1 cellular context compared by ENCODE assay signal in the genomic region with DNA sequence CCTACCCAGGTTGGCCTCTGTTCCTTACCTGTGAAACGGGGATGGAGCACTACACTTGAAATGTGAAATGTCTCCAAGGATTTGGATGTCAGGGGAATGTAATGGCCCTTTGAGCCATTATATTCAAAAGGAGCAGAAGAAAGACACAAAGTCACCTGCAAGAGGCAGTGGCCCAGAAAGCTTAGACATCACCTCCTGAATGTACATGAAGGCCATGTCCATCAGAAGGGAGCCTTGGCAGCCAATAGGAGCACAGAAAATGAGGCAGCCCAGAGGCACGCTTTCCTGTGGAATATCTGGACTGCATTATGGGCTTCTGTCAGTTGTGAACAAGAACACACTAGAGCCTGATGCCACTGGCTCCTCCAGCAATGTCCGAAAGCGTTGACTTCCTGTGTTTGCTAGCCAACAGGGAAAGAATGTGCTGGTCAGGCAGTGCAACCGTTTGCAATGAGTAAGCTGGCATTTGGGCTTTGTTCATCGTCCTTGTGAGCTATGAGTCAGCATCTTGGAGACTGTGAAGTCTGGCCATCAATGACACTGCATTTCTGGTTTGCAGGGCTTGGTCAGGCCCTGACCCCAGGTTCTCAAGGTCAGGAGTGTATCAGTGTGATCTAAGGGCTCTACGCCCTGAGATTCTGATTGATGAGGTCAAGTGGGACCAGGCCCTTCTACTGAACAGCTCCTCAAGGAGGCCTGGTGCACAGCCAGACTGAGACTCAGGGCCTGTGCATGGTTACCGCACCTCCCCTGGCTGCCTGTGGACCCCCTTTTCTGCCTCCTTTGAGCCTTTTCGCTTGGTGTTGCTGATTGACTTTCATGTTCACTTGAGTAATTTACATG.
TF ChIP-seq lines count a peak whose summit lies in the region.

No MANE protein-coding gene starts in this region.

TF ChIP-seq in GM23338, 12 proteins besides CTCF, POLR2A, EP300 and RAD21 (continued from another document):
- TF ChIP-seq, protein P1, sequence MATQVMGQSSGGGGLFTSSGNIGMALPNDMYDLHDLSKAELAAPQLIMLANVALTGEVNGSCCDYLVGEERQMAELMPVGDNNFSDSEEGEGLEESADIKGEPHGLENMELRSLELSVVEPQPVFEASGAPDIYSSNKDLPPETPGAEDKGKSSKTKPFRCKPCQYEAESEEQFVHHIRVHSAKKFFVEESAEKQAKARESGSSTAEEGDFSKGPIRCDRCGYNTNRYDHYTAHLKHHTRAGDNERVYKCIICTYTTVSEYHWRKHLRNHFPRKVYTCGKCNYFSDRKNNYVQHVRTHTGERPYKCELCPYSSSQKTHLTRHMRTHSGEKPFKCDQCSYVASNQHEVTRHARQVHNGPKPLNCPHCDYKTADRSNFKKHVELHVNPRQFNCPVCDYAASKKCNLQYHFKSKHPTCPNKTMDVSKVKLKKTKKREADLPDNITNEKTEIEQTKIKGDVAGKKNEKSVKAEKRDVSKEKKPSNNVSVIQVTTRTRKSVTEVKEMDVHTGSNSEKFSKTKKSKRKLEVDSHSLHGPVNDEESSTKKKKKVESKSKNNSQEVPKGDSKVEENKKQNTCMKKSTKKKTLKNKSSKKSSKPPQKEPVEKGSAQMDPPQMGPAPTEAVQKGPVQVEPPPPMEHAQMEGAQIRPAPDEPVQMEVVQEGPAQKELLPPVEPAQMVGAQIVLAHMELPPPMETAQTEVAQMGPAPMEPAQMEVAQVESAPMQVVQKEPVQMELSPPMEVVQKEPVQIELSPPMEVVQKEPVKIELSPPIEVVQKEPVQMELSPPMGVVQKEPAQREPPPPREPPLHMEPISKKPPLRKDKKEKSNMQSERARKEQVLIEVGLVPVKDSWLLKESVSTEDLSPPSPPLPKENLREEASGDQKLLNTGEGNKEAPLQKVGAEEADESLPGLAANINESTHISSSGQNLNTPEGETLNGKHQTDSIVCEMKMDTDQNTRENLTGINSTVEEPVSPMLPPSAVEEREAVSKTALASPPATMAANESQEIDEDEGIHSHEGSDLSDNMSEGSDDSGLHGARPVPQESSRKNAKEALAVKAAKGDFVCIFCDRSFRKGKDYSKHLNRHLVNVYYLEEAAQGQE (IDR thresholded peaks at IDR 0.05; ENCODE audit: unreplicated experiment) = no peak
- TF ChIP-seq EZH2phosphoT487 (IDR thresholded peaks at IDR 0.05; ENCODE audit: unreplicated experiment) (no peak), ZNF331 (CRISPR knock-in tag; IDR thresholded peaks at IDR 0.05; ENCODE audit: low read depth) (no peak), POLR2AphosphoS5 (IDR thresholded peaks at IDR 0.05; ENCODE audit: low read depth) (no peak), NANOG (IDR thresholded peaks at IDR 0.05; ENCODE audit: borderline replicate concordance) (no peak)
- TF ChIP-seq, protein P2, sequence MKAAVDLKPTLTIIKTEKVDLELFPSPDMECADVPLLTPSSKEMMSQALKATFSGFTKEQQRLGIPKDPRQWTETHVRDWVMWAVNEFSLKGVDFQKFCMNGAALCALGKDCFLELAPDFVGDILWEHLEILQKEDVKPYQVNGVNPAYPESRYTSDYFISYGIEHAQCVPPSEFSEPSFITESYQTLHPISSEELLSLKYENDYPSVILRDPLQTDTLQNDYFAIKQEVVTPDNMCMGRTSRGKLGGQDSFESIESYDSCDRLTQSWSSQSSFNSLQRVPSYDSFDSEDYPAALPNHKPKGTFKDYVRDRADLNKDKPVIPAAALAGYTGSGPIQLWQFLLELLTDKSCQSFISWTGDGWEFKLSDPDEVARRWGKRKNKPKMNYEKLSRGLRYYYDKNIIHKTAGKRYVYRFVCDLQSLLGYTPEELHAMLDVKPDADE (IDR thresholded peaks at IDR 0.05) = no peak
TF ChIP-seq in GM23338: peak in this region for 0.
